19 cellular contexts compared by ENCODE assay signal in genomic region chr4:182533948-182534347, GRCh38.
DNase-seq lines count a peak whose midpoint lies in the region; ATAC-seq, FAIRE-seq and TF ChIP-seq lines count a peak whose summit lies in the region.
"Had no signal": no experiment of that assay in that cellular context is flagged by ENCODE, and none has a peak within 500 bp of the region (broad histone marks: within the 10 kb centered on the region; RNA-seq: fewer than 3 reads in every experiment).

No MANE protein-coding gene starts in this region.

- H4K20me1 ChIP-seq in HepG2 (ENCODE audit: insufficient read depth, low read length), result no peaks in the 10 kb centered on the region

- TF ChIP-seq CTCF in HepG2 (CRISPR knock-in tag; IDR thresholded peaks at IDR 0.05) (no peak), right lobe of liver (IDR thresholded peaks at IDR 0.05) (no peak), foreskin fibroblast (IDR thresholded peaks at IDR 0.05; ENCODE audit: low read depth, low read length) (no peak), pancreas (IDR thresholded peaks at IDR 0.05) (no peak)

- TF ChIP-seq EP300 in HepG2 (IDR thresholded peaks at IDR 0.05; ENCODE audit: low read depth in 2 of 2, low read length in 2 of 2) (no peak), HepG2 (CRISPR knock-in tag; IDR thresholded peaks at IDR 0.05; ENCODE audit: borderline replicate concordance) (no peak)

- no peak overlapping the region for H3K4me3 Mint-ChIP-seq in CD4-positive, alpha-beta memory T cell
- H3K4me3 Mint-ChIP-seq in stimulated activated naive B cell treated with anti-CD40 and anti-IgM and Interleukin-4, amounts not matched to agents 10 μg/mL and 1 μg/mL and 100 μg/mL, for 72 hours, result no peak overlapping the region
- H3K4me3 Mint-ChIP-seq: activated naive CD8-positive, alpha-beta T cell; T-cell had no signal

- H3K27me3 ChIP-seq in HepG2 (ENCODE audit: control insufficient read depth in 1 of 2, insufficient read depth in 2 of 2, low read length in 2 of 2) (no peaks in the 10 kb centered on the region), right lobe of liver (no peaks in the 10 kb centered on the region), pancreas (no peaks in the 10 kb centered on the region)
- H3K27me3 ChIP-seq in CD4-positive, alpha-beta memory T cell (ENCODE audit: insufficient read depth, low read length), result no peaks in the 10 kb centered on the region
- H3K27me3 ChIP-seq: esophagus muscularis mucosa, neutrophil had no signal

- TF ChIP-seq POLR2A in HepG2 (IDR thresholded peaks at IDR 0.05; ENCODE audit: insufficient read depth in 1 of 2, low read depth in 2 of 2, low read length in 2 of 2), result no peak
- no peak for TF ChIP-seq POLR2A in right lobe of liver (IDR thresholded peaks at IDR 0.05)

- H2AFZ ChIP-seq in HepG2 (ENCODE audit: low read length), result no peak overlapping the region

- H3K9ac ChIP-seq in HepG2 (ENCODE audit: insufficient read depth, low read depth, low read length), result no peak overlapping the region

- H3K4me3 ChIP-seq in HepG2 (replicated peaks in 1 of 3; ENCODE audit: insufficient read depth in 1 of 3, low read depth in 2 of 3, low read length in 3 of 3), result no peak overlapping the region
- H3K4me3 ChIP-seq in right lobe of liver, result no peak overlapping the region
- no peak overlapping the region for H3K4me3 ChIP-seq in foreskin fibroblast (ENCODE audit: low read depth in 1 of 2, low read length in 2 of 2)
- H3K4me3 ChIP-seq in pancreas, result no peak overlapping the region
- no peak overlapping the region for H3K4me3 ChIP-seq in CD4-positive, alpha-beta memory T cell (ENCODE audit: low read length in 2 of 2)
- H3K4me3 ChIP-seq: esophagus muscularis mucosa had no signal

- H3K27me3 Mint-ChIP-seq in CD4-positive, alpha-beta memory T cell, result peaks cover 0 to 2% of the 10 kb centered on the region in 2 donors
- peaks cover 5 to 6% of the 10 kb centered on the region in 2 donors for H3K27me3 Mint-ChIP-seq in stimulated activated naive B cell treated with anti-CD40 and anti-IgM and Interleukin-4, amounts not matched to agents 10 μg/mL and 1 μg/mL and 100 μg/mL, for 72 hours
- H3K27me3 Mint-ChIP-seq: activated naive CD8-positive, alpha-beta T cell had no signal

- no peaks in the 10 kb centered on the region for H3K9me3 Mint-ChIP-seq in CD4-positive, alpha-beta memory T cell
- no peaks in the 10 kb centered on the region for H3K9me3 Mint-ChIP-seq in stimulated activated naive B cell treated with anti-CD40 and anti-IgM and Interleukin-4, amounts not matched to agents 10 μg/mL and 1 μg/mL and 100 μg/mL, for 72 hours
- H3K9me3 Mint-ChIP-seq: T-cell had no signal

- H3K36me3 ChIP-seq in HepG2 (replicated peaks in 1 of 2; ENCODE audit: control insufficient read depth in 1 of 2, insufficient read depth in 2 of 2, low read length in 2 of 2), result no peaks in the 10 kb centered on the region
- no peaks in the 10 kb centered on the region for H3K36me3 ChIP-seq in right lobe of liver
- no peaks in the 10 kb centered on the region for H3K36me3 ChIP-seq in pancreas
- H3K36me3 ChIP-seq in CD4-positive, alpha-beta memory T cell (ENCODE audit: insufficient read depth, low read length), result no peaks in the 10 kb centered on the region
- H3K36me3 ChIP-seq: esophagus muscularis mucosa, neutrophil had no signal

- no peak for TF ChIP-seq RAD21 in HepG2 (CRISPR knock-in tag; IDR thresholded peaks at IDR 0.05)

- ATAC-seq in HepG2 (no peak), right lobe of liver (no peak), pancreas (no peak)
- ATAC-seq in stimulated activated naive B cell treated with anti-CD40 and anti-IgM and Interleukin-4, amounts not matched to agents 10 μg/mL and 1 μg/mL and 100 μg/mL, for 72 hours (replicated peaks), result no peak
- ATAC-seq: T-cell had no signal

- H3K79me2 ChIP-seq in HepG2 (ENCODE audit: insufficient read depth, low read length), result no peaks in the 10 kb centered on the region

- CTCF ChIA-PET in HepG2 (lab: Yijun Ruan, JAX; ENCODE audit: low intra/inter-chr PET ratio, low total read pairs), result no interaction called here
- CTCF ChIA-PET in CD4-positive, alpha-beta memory T cell (lab: Charles Lee; ENCODE audit: partially characterized antibody), result no interaction called here

- H3K27ac ChIP-seq in HepG2 (ENCODE audit: extremely low read length, insufficient read depth, low read length) (no peak overlapping the region), right lobe of liver (no peak overlapping the region), pancreas (no peak overlapping the region)
- no peak overlapping the region for H3K27ac ChIP-seq in CD4-positive, alpha-beta memory T cell (ENCODE audit: low read depth, low read length)
- H3K27ac ChIP-seq: esophagus muscularis mucosa, neutrophil had no signal

- no TSS peak for BruUV-seq in HepG2 (replicated peaks; lab: Mats Ljungman, UMichigan)

- in situ Hi-C loops in HepG2 (cut with HindIII; ENCODE audit: extremely low pct_ligation_motif_present, low pct_unique_long_range_greater_than_20kb), result no loop called here

- intact Hi-C loops in HepG2 (cut with micrococcal nuclease; ENCODE audit: unreplicated experiment) (no loop called here), right lobe of liver (cut with DNase I) (no loop called here), pancreas (cut with DNase I) (no loop called here)
- intact Hi-C loops in CD4-positive, alpha-beta memory T cell (cut with micrococcal nuclease), result no loop called here

- no peaks in the 10 kb centered on the region for H3K36me3 Mint-ChIP-seq in CD4-positive, alpha-beta memory T cell
- no peaks in the 10 kb centered on the region for H3K36me3 Mint-ChIP-seq in stimulated activated naive B cell treated with anti-CD40 and anti-IgM and Interleukin-4, amounts not matched to agents 10 μg/mL and 1 μg/mL and 100 μg/mL, for 72 hours
- H3K36me3 Mint-ChIP-seq: activated naive CD8-positive, alpha-beta T cell; T-cell had no signal

- no peak overlapping the region for H3K4me2 ChIP-seq in HepG2 (ENCODE audit: low read depth, low read length)

- WGBS in HepG2 (ENCODE audit: low lambda C conversion rate), result 0% methylated on average over 1 of the region's 1 CpG
- no CpG with 5 or more reads among the region's 1 CpG for WGBS in right lobe of liver (ENCODE audit: insufficient coverage, low coverage, low lambda C conversion rate, missing lambda C conversion rate)
- 29 to 32% methylated on average over 1 of the region's 1 CpG for WGBS in pancreas, 2 donors

- no peaks in the 10 kb centered on the region for H3K4me1 Mint-ChIP-seq in CD4-positive, alpha-beta memory T cell
- H3K4me1 Mint-ChIP-seq in stimulated activated naive B cell treated with anti-CD40 and anti-IgM and Interleukin-4, amounts not matched to agents 10 μg/mL and 1 μg/mL and 100 μg/mL, for 72 hours, result no peaks in the 10 kb centered on the region
- H3K4me1 Mint-ChIP-seq: T-cell had no signal

- H3K4me1 ChIP-seq in HepG2 (ENCODE audit: insufficient read depth, low read length) (no peaks in the 10 kb centered on the region), right lobe of liver (no peaks in the 10 kb centered on the region), pancreas (no peaks in the 10 kb centered on the region)
- H3K4me1 ChIP-seq in CD4-positive, alpha-beta memory T cell (ENCODE audit: insufficient read depth, low read length), result no peaks in the 10 kb centered on the region

- no peaks in the 10 kb centered on the region for H3K9me3 ChIP-seq in HepG2 (ENCODE audit: low read length)
- no peaks in the 10 kb centered on the region for H3K9me3 ChIP-seq in right lobe of liver
- no peaks in the 10 kb centered on the region for H3K9me3 ChIP-seq in pancreas
- no peaks in the 10 kb centered on the region for H3K9me3 ChIP-seq in CD4-positive, alpha-beta memory T cell (ENCODE audit: control insufficient read depth in 1 of 2, low read length in 2 of 2)
- H3K9me3 ChIP-seq: esophagus muscularis mucosa, neutrophil had no signal

- no peak for FAIRE-seq in HepG2 (lab: Jason Lieb, UNC)
- no peak for FAIRE-seq in pancreas (lab: Jason Lieb, UNC)

- POLR2A ChIA-PET in HepG2 (lab: Yijun Ruan, JAX), result no interaction called here
- POLR2A ChIA-PET in CD4-positive, alpha-beta memory T cell (lab: Charles Lee; ENCODE audit: partially characterized antibody), result no interaction called here

- H3K27ac Mint-ChIP-seq in CD4-positive, alpha-beta memory T cell, result no peak overlapping the region
- no peak overlapping the region for H3K27ac Mint-ChIP-seq in stimulated activated naive B cell treated with anti-CD40 and anti-IgM and Interleukin-4, amounts not matched to agents 10 μg/mL and 1 μg/mL and 100 μg/mL, for 72 hours
- H3K27ac Mint-ChIP-seq: activated naive CD8-positive, alpha-beta T cell; T-cell had no signal

- no peak for DNase-seq in HepG2 (ENCODE audit: low spot score)
- DNase-seq in right lobe of liver, result no peak
- peak; percentile 31 for DNase-seq in amniotic epithelial cell (ENCODE audit: low read depth)
- peak; percentile 16 to 70 for DNase-seq in foreskin fibroblast
- no peak for DNase-seq in pancreas
- no peak for DNase-seq in CD4-positive, alpha-beta memory T cell
- DNase-seq in activated naive CD4-positive, alpha-beta T cell (lab: John Stamatoyannopoulos, UW), result no peak
- DNase-seq in stimulated activated naive B cell treated with anti-CD40 and anti-IgM and Interleukin-4, amounts not matched to agents 10 μg/mL and 1 μg/mL and 100 μg/mL, for 72 hours, result no peak
- DNase-seq: ACHN; activated CD4-positive, CD25-positive, alpha-beta regulatory T cell treated with anti-CD3 and anti-CD28 coated beads, Interleukin-2, amount 50 U/mL, for 72 hours; activated CD8-positive, alpha-beta memory T cell treated with anti-CD3 and anti-CD28 coated beads, Interleukin-2, amount 50 U/mL, for 48 hours; Calu3; NCI-H2227 treated with DMSO at 0.1 percent for 48 hours; OCI-M1; stimulated activated CD4-positive, alpha-beta T cell treated with anti-CD3 and anti-CD28 coated beads, Interleukin-12 subunit alpha, Interleukin-12 subunit beta, amount 100 ng/mL, for 4 hours; T-cell had no signal

TF ChIP-seq in HepG2, 621 proteins besides CTCF, POLR2A, EP300 and RAD21:
- TF ChIP-seq ZBTB20 (CRISPR knock-in tag; IDR thresholded peaks at IDR 0.05; ENCODE audit: borderline replicate concordance, low read depth) (no peak), CREB1 (IDR thresholded peaks at IDR 0.05) (0 out of 2 replicates have a peak, but pooled peaks have one; percentile 44), CREB1 (CRISPR knock-in tag; IDR thresholded peaks at IDR 0.05) (no peak), ATF7 (IDR thresholded peaks at IDR 0.05) (peak; percentile 94), ATF7 (CRISPR knock-in tag; IDR thresholded peaks at IDR 0.05) (no peak)

Comparison
In these comparisons a context has a peak if more than half of its experiments do, and no peak if none do; other contexts are left out.
1. DNase-seq: peak in amniotic epithelial cell (single experiment) and foreskin fibroblast (2 of 2); none in HepG2 (single experiment), right lobe of liver (0 of 3), pancreas (0 of 6), CD4-positive, alpha-beta memory T cell (0 of 5), activated naive CD4-positive, alpha-beta T cell (0 of 4) and stimulated activated naive B cell treated with anti-CD40 and anti-IgM and Interleukin-4, amounts not matched to agents 10 μg/mL and 1 μg/mL and 100 μg/mL, for 72 hours (single experiment).